Comparison of ENCODE assay signal across 12 cellular contexts in genomic region chr2:174902491-174903242, GRCh38.
A peak's percentile ranks its signal among the peaks of the same experiment; 100 is the strongest.
DNase-seq lines count a peak whose midpoint lies in the region; ATAC-seq and TF ChIP-seq lines count a peak whose summit lies in the region.
"Had no signal": no experiment of that assay in that cellular context is flagged by ENCODE, and none has a peak within 500 bp of the region (broad histone marks: within the 10 kb centered on the region; RNA-seq: fewer than 3 reads in every experiment).

No MANE protein-coding gene starts in this region.

- no peak for TF ChIP-seq CTCF in DND-41 (IDR thresholded peaks at IDR 0.05; ENCODE audit: borderline replicate concordance, extremely low read depth, low read length, poor library complexity, severe bottlenecking)

- H3K9me3 ChIP-seq in DND-41 (ENCODE audit: insufficient read depth, low read length, severe bottlenecking): no peaks in the 10 kb centered on the region
- no peaks in the 10 kb centered on the region for H3K9me3 ChIP-seq in SK-N-MC (ENCODE audit: low read depth, low read length)
- H3K9me3 ChIP-seq: psoas muscle had no signal

- H3K4me3 ChIP-seq in DND-41 (ENCODE audit: low read depth in 1 of 2, low read length in 2 of 2) (no peak overlapping the region), SK-N-MC (no peak overlapping the region)
- H3K4me3 ChIP-seq: psoas muscle had no signal

- no peak for DNase-seq in DND-41
- DNase-seq in SK-N-MC (ENCODE audit: low read depth, low spot score): no peak
- DNase-seq in non-pigmented ciliary epithelial cell (ENCODE audit: low read depth): peak; percentile 38
- no peak for DNase-seq in A172 (ENCODE audit: low spot score)
- DNase-seq: aorta; psoas muscle; stimulated activated CD4-positive, alpha-beta T cell treated with anti-CD3 and anti-CD28 coated beads, Interleukin-4, amount 100 ng/mL, for 4 hours; T1000 had no signal

- H3K4me1 ChIP-seq in DND-41 (ENCODE audit: insufficient read depth, low read length): peaks cover 21% of the 10 kb centered on the region
- H3K4me1 ChIP-seq: psoas muscle had no signal

- H3K27me3 ChIP-seq in DND-41 (ENCODE audit: insufficient read depth, low read length, poor library complexity): no peaks in the 10 kb centered on the region

- H3K27ac ChIP-seq in DND-41 (ENCODE audit: low read length): peak overlapping the region; percentile 63
- peak overlapping the region; percentile 7; the same call in 1 of the 2 replicates for H3K27ac ChIP-seq in SK-N-MC
- H3K27ac ChIP-seq in cingulate gyrus (ENCODE audit: low read depth, low read length): peak overlapping the region; percentile 66
- H3K27ac ChIP-seq: psoas muscle had no signal

- H3K36me3 ChIP-seq in DND-41 (ENCODE audit: insufficient read depth, low read length) (no peaks in the 10 kb centered on the region), SK-N-MC (ENCODE audit: insufficient read depth, low read length) (no peaks in the 10 kb centered on the region)

- H3K9ac ChIP-seq in DND-41 (ENCODE audit: low read depth, low read length): no peak overlapping the region
- no peak overlapping the region for H3K9ac ChIP-seq in SK-N-MC (ENCODE audit: insufficient read length)

- no peaks in the 10 kb centered on the region for H3K79me2 ChIP-seq in DND-41 (ENCODE audit: insufficient read depth, low read length)

- no peaks in the 10 kb centered on the region for H4K20me1 ChIP-seq in DND-41 (ENCODE audit: insufficient read depth, low read length)

- H3K4me2 ChIP-seq in DND-41 (ENCODE audit: insufficient read depth, low read length): peak overlapping the region; percentile 37

- ATAC-seq in DND-41 (ENCODE audit: insufficient read depth, low read depth): peak; percentile 96
- ATAC-seq in esophagus mucosa: no peak
- ATAC-seq in GM21825 (IDR thresholded peaks at IDR 0.05; ENCODE audit: unreplicated experiment): no peak
- no peak for ATAC-seq in GM18868 (IDR thresholded peaks at IDR 0.05; ENCODE audit: unreplicated experiment)
- ATAC-seq: psoas muscle had no signal

- peak overlapping the region; percentile 54; the same call in 1 of the 2 replicates for H2AFZ ChIP-seq in DND-41 (ENCODE audit: low read depth, low read length)

Comparison
In these comparisons a context has a peak if more than half of its experiments do, and no peak if none do; other contexts are left out.
1. H3K27ac ChIP-seq: peak in every context shown above with its lines; median percentile 66 in cingulate gyrus; 63 in DND-41; 7 in SK-N-MC.